27 cellular contexts compared by ENCODE assay signal in genomic region chr16:15780805-15781204, GRCh38.
"Had no signal": no experiment of that assay in that cellular context is flagged by ENCODE, and none has a peak within 500 bp of the region (broad histone marks: within the 10 kb centered on the region; RNA-seq: fewer than 3 reads in every experiment).

No MANE protein-coding gene starts in this region.

- ATAC-seq: activated CD4-positive, alpha-beta T cell treated with anti-CD3 and anti-CD28 coated beads for 36 hours; activated CD8-positive, alpha-beta memory T cell treated with anti-CD3 and anti-CD28 coated beads, Interleukin-2, amount 10 ng/mL, durations not matched to agents 7 days and 5 days; activated CD8-positive, alpha-beta T cell treated with anti-CD3 and anti-CD28 coated beads, Interleukin-2, amount 10 ng/mL, durations not matched to agents 7 days and 5 days; activated naive CD4-positive, alpha-beta T cell treated with anti-CD3 and anti-CD28 coated beads, Interleukin-2, amount 50 U/mL, for 72 hours; esophagus mucosa; foreskin keratinocyte; gastrocnemius medialis; T-helper 17 cell had no signal

- H3K36me3 ChIP-seq: brain microvascular endothelial cell, gastrocnemius medialis had no signal

- H3K27ac ChIP-seq: brain microvascular endothelial cell, dorsolateral prefrontal cortex, foreskin keratinocyte, gastrocnemius medialis had no signal

- DNase-seq: activated CD4-positive, alpha-beta memory T cell treated with anti-CD3 and anti-CD28 coated beads for 36 hours; activated CD4-positive, alpha-beta T cell treated with anti-CD3 and anti-CD28 coated beads for 36 hours; activated CD4-positive, alpha-beta T cell treated with anti-CD3 and anti-CD28 coated beads, Interleukin-2, amount 10 ng/mL, durations not matched to agents 24 days and 14 days; activated CD4-positive, CD25-positive, alpha-beta regulatory T cell; activated CD4-positive, CD25-positive, alpha-beta regulatory T cell treated with anti-CD3 and anti-CD28 coated beads, Interleukin-2, amount 50 U/mL, for 72 hours; activated CD8-positive, alpha-beta memory T cell treated with anti-CD3 and anti-CD28 coated beads, Interleukin-2, amount 10 ng/mL, durations not matched to agents 7 days and 5 days; activated CD8-positive, alpha-beta memory T cell treated with anti-CD3 and anti-CD28 coated beads, Interleukin-2, amount 50 U/mL, for 4 hours; activated CD8-positive, alpha-beta T cell treated with anti-CD3 and anti-CD28 coated beads, Interleukin-2, amount 10 ng/mL, durations not matched to agents 7 days and 5 days; activated effector memory CD4-positive, alpha-beta T cell treated with anti-CD3 and anti-CD28 coated beads, Interleukin-2, amount 50 U/mL, for 16 hours; activated naive CD4-positive, alpha-beta T cell; activated naive CD4-positive, alpha-beta T cell treated with anti-CD3 and anti-CD28 coated beads, Interleukin-2, amount 10 ng/mL, durations not matched to agents 7 days and 5 days; activated naive CD8-positive, alpha-beta T cell treated with anti-CD3 and anti-CD28 coated beads, Interleukin-2, amount 10 ng/mL, durations not matched to agents 7 days and 5 days; activated T-cell treated with anti-CD3 and anti-CD28 coated beads, Interleukin-2, amount 50 U/mL, for 1 hour; activated T-cell treated with anti-CD3 and anti-CD28 coated beads, Interleukin-2, amount 50 U/mL, for 48 hours; brain microvascular endothelial cell; dorsolateral prefrontal cortex; effector memory CD4-positive, alpha-beta T cell; endodermal cell; foreskin keratinocyte; gastrocnemius medialis; T-helper 1 cell; T-helper 17 cell had no signal

- H3K9me3 ChIP-seq: gastrocnemius medialis had no signal

- H3K4me1 ChIP-seq: foreskin keratinocyte, gastrocnemius medialis had no signal

- H3K27me3 ChIP-seq: gastrocnemius medialis had no signal

- H3K4me3 ChIP-seq: coronary artery, dorsolateral prefrontal cortex, gastrocnemius medialis had no signal

- FAIRE-seq: astrocyte, bronchial epithelial cell had no signal
